Comparison of ENCODE assay signal across 15 cellular contexts in the genomic region with DNA sequence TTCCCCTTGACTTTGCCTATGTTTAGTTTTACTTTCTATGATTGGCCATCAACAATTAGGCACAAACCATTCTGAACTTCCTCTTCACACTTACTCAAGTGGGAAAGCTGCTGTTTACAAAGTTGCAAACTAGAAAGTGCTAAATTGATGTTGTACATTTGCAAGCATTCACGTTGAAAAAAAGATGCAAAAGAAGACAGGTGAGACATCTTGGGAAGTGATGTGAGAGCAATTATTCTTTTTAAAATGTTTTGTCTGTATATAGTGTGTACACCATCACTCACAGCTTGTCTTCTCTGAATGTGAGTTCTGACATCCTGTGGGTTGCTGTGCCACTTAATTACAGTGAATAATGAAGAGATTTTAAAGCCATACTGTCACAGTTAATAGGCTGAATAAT.
"Had no signal": no experiment of that assay in that cellular context is flagged by ENCODE, and none has a peak within 500 bp of the region (broad histone marks: within the 10 kb centered on the region; RNA-seq: fewer than 3 reads in every experiment).

No MANE protein-coding gene starts in this region.

- H3K36me3 ChIP-seq: cardiac muscle cell, thyroid gland had no signal

- ATAC-seq: activated CD4-positive, alpha-beta T cell treated with anti-CD3 and anti-CD28 coated beads for 36 hours; activated T-cell treated with anti-CD3 and anti-CD28 coated beads, Interleukin-2, amount 50 U/mL, for 4 hours; natural killer cell treated with Interleukin-12 subunit alpha and Interleukin-12 subunit beta and Interleukin-15 and Interleukin-18, amount 100 ng/mL, for 72 hours; stimulated activated naive B cell treated with anti-CD40 and anti-IgM and Interleukin-4, amounts not matched to agents 10 μg/mL and 1 μg/mL and 100 μg/mL, for 72 hours had no signal

- H3K27me3 ChIP-seq: cardiac muscle cell, dorsolateral prefrontal cortex, thyroid gland had no signal

- DNase-seq: activated CD4-positive, alpha-beta memory T cell treated with anti-CD3 and anti-CD28 coated beads, Interleukin-2, amount 10 ng/mL, durations not matched to agents 7 days and 5 days; activated CD4-positive, alpha-beta T cell treated with anti-CD3 and anti-CD28 coated beads for 36 hours; activated effector memory CD4-positive, alpha-beta T cell treated with Interleukin-2 at 50 U/mL for 16 hours; activated T-cell treated with anti-CD3 and anti-CD28 coated beads, Interleukin-2, amount 50 U/mL, for 4 hours; dorsolateral prefrontal cortex; endodermal cell; immature natural killer cell; mesenchymal stem cell; nucleus accumbens; stimulated activated CD4-positive, alpha-beta T cell treated with anti-CD3 and anti-CD28 coated beads, Interleukin-15, amount 100 ng/mL, for 24 hours; stimulated activated CD4-positive, alpha-beta T cell treated with anti-CD3 and anti-CD28 coated beads, Interleukin-4, amount 100 ng/mL, for 1 hour; stimulated activated naive B cell treated with anti-CD40 and anti-IgM and Interleukin-4, amounts not matched to agents 10 μg/mL and 1 μg/mL and 100 μg/mL, for 72 hours; thyroid gland had no signal

- H3K4me1 ChIP-seq: thyroid gland had no signal

- H3K4me3 ChIP-seq: cardiac muscle cell, dorsolateral prefrontal cortex, thyroid gland had no signal

- H3K9me3 ChIP-seq: thyroid gland had no signal
